In genomic region chr17:46417261-46417660, GRCh38 we compare ENCODE assay signal across 6 cellular contexts. TPM values are rescaled to one million over a fixed set of nuclear protein-coding genes. Genes with fewer than 3 reads are reported as not detected.
A peak's percentile ranks its signal among the peaks of the same experiment; 100 is the strongest.
DNase-seq lines count a peak whose midpoint lies in the region; ATAC-seq, FAIRE-seq and TF ChIP-seq lines count a peak whose summit lies in the region.
"Not testable (repeated sequence)": the region's sequence is repeated elsewhere in the genome, so short reads cannot be mapped to it uniquely, and the experiment has no call there.

No MANE protein-coding gene starts in this region.

- H3K36me3 Mint-ChIP-seq in effector memory CD8-positive, alpha-beta T cell (ENCODE audit: insufficient read depth) = not testable (repeated sequence)

- CTCF ChIA-PET in Panc1 (lab: Charles Lee) = not testable (repeated sequence)

- not testable (repeated sequence) for H3K9me3 Mint-ChIP-seq in effector memory CD8-positive, alpha-beta T cell

- H3K27me3 ChIP-seq in Panc1 (ENCODE audit: control insufficient read depth, insufficient read depth, low read length); bronchial epithelial cell (ENCODE audit: control insufficient read depth, insufficient read depth, low read length); keratinocyte (ENCODE audit: control insufficient read depth, extremely low read depth, insufficient read depth, low read length): not testable (repeated sequence)

- POLR2A ChIA-PET in Panc1 (lab: Charles Lee) = not testable (repeated sequence)

- not testable (repeated sequence) for H3K4me3 ChIP-seq in Panc1 (ENCODE audit: low read depth in 2 of 2, low read length in 2 of 2); bronchial epithelial cell (ENCODE audit: low read depth, low read length); keratinocyte (ENCODE audit: control insufficient read depth in 2 of 3, extremely low read depth in 1 of 3, insufficient read depth in 2 of 3, low read depth in 1 of 3, low read length in 3 of 3)

- H3K79me2 ChIP-seq in keratinocyte (ENCODE audit: control insufficient read depth, insufficient read depth, low read length) = not testable (repeated sequence)

- FAIRE-seq in GM19239 (lab: Jason Lieb, UNC) (peak; percentile 42), bronchial epithelial cell (lab: Jason Lieb, UNC) (peak; percentile 98), keratinocyte (lab: Jason Lieb, UNC) (peak; percentile 84), urothelium cell line (lab: Jason Lieb, UNC) (peak; percentile 72)

- not testable (repeated sequence) for H3K27ac ChIP-seq in Panc1 (ENCODE audit: low read length); keratinocyte (ENCODE audit: control insufficient read depth, insufficient read depth, low read length)

- H3K27ac Mint-ChIP-seq in effector memory CD8-positive, alpha-beta T cell = not testable (repeated sequence)

- H2AFZ ChIP-seq in keratinocyte (ENCODE audit: control insufficient read depth, low read length) = not testable (repeated sequence)

- not testable (repeated sequence) for H3K4me3 Mint-ChIP-seq in effector memory CD8-positive, alpha-beta T cell

- intact Hi-C loops in Panc1 (cut with micrococcal nuclease; ENCODE audit: unreplicated experiment) = not testable (repeated sequence)

- not testable (repeated sequence) for ATAC-seq in Panc1
- peak; percentile 87 for ATAC-seq in effector memory CD8-positive, alpha-beta T cell (replicated peaks)

- H3K4me2 ChIP-seq in keratinocyte (ENCODE audit: control insufficient read depth, extremely low read depth, insufficient read depth, low read depth, low read length) = not testable (repeated sequence)

- not testable (repeated sequence) for H3K4me1 Mint-ChIP-seq in effector memory CD8-positive, alpha-beta T cell (ENCODE audit: low read depth in 2 of 2)

- not testable (repeated sequence) for TF ChIP-seq CTCF in Panc1 (IDR thresholded peaks at IDR 0.05); bronchial epithelial cell (IDR thresholded peaks at IDR 0.05; ENCODE audit: insufficient read depth, low read length, severe bottlenecking); keratinocyte (optimal IDR thresholded peaks at IDR 0.05 in 1 of 3, IDR thresholded peaks at IDR 0.05 in 1 of 3, conservative IDR thresholded peaks at IDR 0.05 in 1 of 3; ENCODE audit: extremely low read depth in 1 of 3, insufficient read depth in 2 of 3, low read length in 3 of 3)

- not testable (repeated sequence) for H4K20me1 ChIP-seq in keratinocyte (ENCODE audit: control insufficient read depth, extremely low read depth, insufficient read depth, low read length)

- dilution Hi-C loops in keratinocyte (cut with MboI; ENCODE audit: extremely low pct_ligation_motif_present, low sequenced_read_pairs) = not testable (repeated sequence)

- not testable (repeated sequence) for H3K4me1 ChIP-seq in Panc1 (ENCODE audit: control insufficient read depth, insufficient read depth, low read length); keratinocyte (ENCODE audit: control insufficient read depth, extremely low read depth, insufficient read depth, low read length)

- not testable (repeated sequence) for DNase-seq in GM19239 (ENCODE audit: insufficient read length, low spot score); Panc1 (ENCODE audit: low read depth, low spot score); bronchial epithelial cell (ENCODE audit: low read depth); effector memory CD8-positive, alpha-beta T cell; keratinocyte (ENCODE audit: low read depth, low spot score); urothelium cell line (ENCODE audit: low spot score)

- H3K36me3 ChIP-seq in Panc1 (ENCODE audit: control insufficient read depth, insufficient read depth, low read length); bronchial epithelial cell (ENCODE audit: control insufficient read depth, insufficient read depth, low read length); keratinocyte (ENCODE audit: control insufficient read depth in 2 of 2, extremely low read depth in 1 of 2, insufficient read depth in 2 of 2, low read length in 2 of 2): not testable (repeated sequence)

- H3K9me3 ChIP-seq in Panc1 (ENCODE audit: control insufficient read depth, insufficient read depth, low read depth, low read length); keratinocyte (ENCODE audit: control insufficient read depth, low read depth, low read length): not testable (repeated sequence)

- in situ Hi-C loops in Panc1 (cut with HindIII; ENCODE audit: low pct_unique_long_range_greater_than_20kb, low sequenced_read_pairs) = not testable (repeated sequence)

- TSS peak; percentile 41 for BruUV-seq in Panc1 (replicated peaks; lab: Mats Ljungman, UMichigan)

- not testable (repeated sequence) for H3K9ac ChIP-seq in keratinocyte (ENCODE audit: control insufficient read depth, extremely low read depth, insufficient read depth, low read length)

- not testable (repeated sequence) for H3K27me3 Mint-ChIP-seq in effector memory CD8-positive, alpha-beta T cell

- H3K9me1 ChIP-seq in keratinocyte (ENCODE audit: control insufficient read depth, extremely low read depth, insufficient read depth, low read length) = not testable (repeated sequence)

RNA-seq across cellular contexts. Expression of gene ARL17B, which starts 55.7 kb away (rescaled TPM):
- total RNA-seq in Panc1 (2021; ENCODE audit: unreplicated experiment) = 12.7 TPM
- 4.7 TPM for polyA plus RNA-seq in Panc1 (2012; ENCODE audit: insufficient read length)
- total RNA-seq in bronchial epithelial cell = 1.5 and 2.1 TPM in 2 replicates
- polyA plus RNA-seq in keratinocyte = 6.7 to 10.6 TPM (median 9.7 TPM) in 3 replicates
- polyA plus RNA-seq in keratinocyte (2011; ENCODE audit: low read depth) = 3.7 TPM
- polyA plus RNA-seq in keratinocyte (2011; cell fraction: cytosol; rRNA removed) = 4.2 and 4.7 TPM in 2 replicates
- polyA plus RNA-seq in keratinocyte (2011; cell fraction: nucleus; rRNA removed) = 5.9 and 15.6 TPM in 2 replicates
- polyA plus RNA-seq in keratinocyte (2012; ENCODE audit: low replicate concordance) = 2.5 and 8.8 TPM in 2 replicates
- 1.9 to 2.5 TPM (median 2.0 TPM) in 3 replicates for polyA minus RNA-seq in keratinocyte
- polyA minus RNA-seq in keratinocyte (2011; cell fraction: cytosol; rRNA and poly(A)+ RNA removed) = not detected
- polyA minus RNA-seq in keratinocyte (2011; cell fraction: nucleus; rRNA and poly(A)+ RNA removed) = 0.84 and 5.0 TPM in 2 replicates
